ENCODE assay signal across 23 cellular contexts in genomic region chr7:66211429-66211828, GRCh38. TPM values are rescaled to one million over a fixed set of nuclear protein-coding genes. Genes with fewer than 3 reads are reported as not detected.
DNase-seq lines count a peak whose midpoint lies in the region; ATAC-seq and TF ChIP-seq lines count a peak whose summit lies in the region.
"Had no signal": no experiment of that assay in that cellular context is flagged by ENCODE, and none has a peak within 500 bp of the region (broad histone marks: within the 10 kb centered on the region; RNA-seq: fewer than 3 reads in every experiment).

No MANE protein-coding gene starts in this region.

- H3K9me3 Mint-ChIP-seq in activated naive CD4-positive, alpha-beta T cell treated with anti-CD3 and anti-CD28 coated beads, Interleukin-2, amount 50 U/mL, for 24 hours: no peaks in the 10 kb centered on the region
- H3K9me3 Mint-ChIP-seq in activated naive CD4-positive, alpha-beta T cell treated with anti-CD3 and anti-CD28 coated beads, Interleukin-2, amount 50 U/mL, for 72 hours: peaks cover 0 to 3% of the 10 kb centered on the region in 2 donors
- H3K9me3 Mint-ChIP-seq: activated naive CD8-positive, alpha-beta T cell treated with anti-CD3 and anti-CD28 coated beads, Interleukin-2, amount 10 ng/mL, durations not matched to agents 7 days and 5 days had no signal

- no peak overlapping the region for H3K4me3 Mint-ChIP-seq in activated naive CD4-positive, alpha-beta T cell treated with anti-CD3 and anti-CD28 coated beads, Interleukin-2, amount 50 U/mL, for 24 hours
- H3K4me3 Mint-ChIP-seq: activated naive CD8-positive, alpha-beta T cell treated with anti-CD3 and anti-CD28 coated beads, Interleukin-2, amount 10 ng/mL, durations not matched to agents 7 days and 5 days; CD4-positive, CD25-positive, alpha-beta regulatory T cell had no signal

- H3K4me3 ChIP-seq in ascending aorta (no peak overlapping the region), fibroblast of villous mesenchyme (ENCODE audit: low read depth, low read length) (peak overlapping the region; percentile 6), transverse colon (no peak overlapping the region)
- H3K4me3 ChIP-seq: cardiac muscle cell, heart left ventricle, lower lobe of right lung had no signal

- no peak for TF ChIP-seq EP300 in transverse colon (IDR thresholded peaks at IDR 0.05; ENCODE audit: low read depth)

- H3K27me3 ChIP-seq in ascending aorta: no peaks in the 10 kb centered on the region
- no peaks in the 10 kb centered on the region for H3K27me3 ChIP-seq in transverse colon
- H3K27me3 ChIP-seq: cardiac muscle cell, heart left ventricle had no signal

- H3K9me3 ChIP-seq in ascending aorta (no peaks in the 10 kb centered on the region), transverse colon (no peaks in the 10 kb centered on the region)
- H3K9me3 ChIP-seq: heart left ventricle, lower lobe of right lung had no signal

- TF ChIP-seq POLR2A in transverse colon (IDR thresholded peaks at IDR 0.05) (no peak), GM18505 (IDR thresholded peaks at IDR 0.05; ENCODE audit: borderline replicate concordance, extremely low read depth, insufficient read depth, insufficient read length) (no peak)

- H3K27ac ChIP-seq in ascending aorta (peak overlapping the region; percentile 27 to 34), transverse colon (peak overlapping the region; percentile 21 to 50 (median 46))
- H3K27ac ChIP-seq: cardiac muscle cell, lower lobe of right lung, parathyroid adenoma had no signal

- no peaks in the 10 kb centered on the region for H3K36me3 Mint-ChIP-seq in activated naive CD4-positive, alpha-beta T cell treated with anti-CD3 and anti-CD28 coated beads, Interleukin-2, amount 50 U/mL, for 24 hours
- H3K36me3 Mint-ChIP-seq in activated naive CD4-positive, alpha-beta T cell treated with anti-CD3 and anti-CD28 coated beads, Interleukin-2, amount 50 U/mL, for 72 hours: no peaks in the 10 kb centered on the region
- H3K36me3 Mint-ChIP-seq: CD4-positive, CD25-positive, alpha-beta regulatory T cell had no signal

- intact Hi-C loops in ascending aorta (cut with DNase I): loop anchor here (10.0 kb wide), 1 partner anchor 133 kb away; no protein-coding TSS in a partner anchor
- intact Hi-C loops in transverse colon (cut with DNase I; ENCODE audit: low total_unique reads): no loop called here

- TF ChIP-seq CTCF in ascending aorta (IDR thresholded peaks at IDR 0.05): no peak
- no peak for TF ChIP-seq CTCF in fibroblast of villous mesenchyme (IDR thresholded peaks at IDR 0.05; ENCODE audit: insufficient read depth, low read depth, low read length)
- TF ChIP-seq CTCF in transverse colon (IDR thresholded peaks at IDR 0.05): no peak

- H3K27me3 Mint-ChIP-seq in activated naive CD4-positive, alpha-beta T cell treated with anti-CD3 and anti-CD28 coated beads, Interleukin-2, amount 50 U/mL, for 24 hours: no peaks in the 10 kb centered on the region
- H3K27me3 Mint-ChIP-seq: activated naive CD8-positive, alpha-beta T cell treated with anti-CD3 and anti-CD28 coated beads, Interleukin-2, amount 10 ng/mL, durations not matched to agents 7 days and 5 days had no signal

- ATAC-seq in activated naive CD4-positive, alpha-beta T cell treated with anti-CD3 and anti-CD28 coated beads, Interleukin-2, amount 50 U/mL, for 72 hours: no peak
- no peak for ATAC-seq in HG03378 (IDR thresholded peaks at IDR 0.05; ENCODE audit: unreplicated experiment)
- no peak for ATAC-seq in GM18505 (IDR thresholded peaks at IDR 0.05; ENCODE audit: unreplicated experiment)
- ATAC-seq: HCT116; lower lobe of right lung; stimulated activated naive CD8-positive, alpha-beta T cell treated with anti-CD3 and anti-CD28 coated beads, Interleukin-15, Interleukin-2, amounts not matched to agents 100 U/mL and 50 U/mL, for 24 hours had no signal

- peaks cover 0 to 3% of the 10 kb centered on the region in 2 donors for H3K4me1 ChIP-seq in ascending aorta
- H3K4me1 ChIP-seq in transverse colon: no peaks in the 10 kb centered on the region
- H3K4me1 ChIP-seq: parathyroid adenoma had no signal

- in situ Hi-C loops in transverse colon (cut with MboI; ENCODE audit: low pct_ligation_motif_present in 1 of 4, low pct_unique_long_range_greater_than_20kb in 1 of 4, low sequenced_read_pairs in 3 of 4): no loop called here

- H3K4me1 Mint-ChIP-seq in activated naive CD4-positive, alpha-beta T cell treated with anti-CD3 and anti-CD28 coated beads, Interleukin-2, amount 50 U/mL, for 24 hours: peaks cover 40% of the 10 kb centered on the region

- whole genome bisulfite sequencing in transverse colon (ENCODE audit: low coverage in 1 of 2), 2 donors: 73% methylated on average over 5 of the region's 5 CpGs; no CpG with 5 or more reads in 1 of the 2 donors

- no peaks in the 10 kb centered on the region for H3K36me3 ChIP-seq in ascending aorta
- no peaks in the 10 kb centered on the region for H3K36me3 ChIP-seq in transverse colon
- H3K36me3 ChIP-seq: cardiac muscle cell, lower lobe of right lung had no signal

- peak overlapping the region; percentile 24 for H3K27ac Mint-ChIP-seq in activated naive CD4-positive, alpha-beta T cell treated with anti-CD3 and anti-CD28 coated beads, Interleukin-2, amount 50 U/mL, for 24 hours
- H3K27ac Mint-ChIP-seq in activated naive CD4-positive, alpha-beta T cell treated with anti-CD3 and anti-CD28 coated beads, Interleukin-2, amount 50 U/mL, for 72 hours: no peak overlapping the region
- H3K27ac Mint-ChIP-seq: activated naive CD8-positive, alpha-beta T cell treated with anti-CD3 and anti-CD28 coated beads, Interleukin-2, amount 10 ng/mL, durations not matched to agents 7 days and 5 days; CD4-positive, CD25-positive, alpha-beta regulatory T cell had no signal

- DNase-seq in activated naive CD4-positive, alpha-beta T cell treated with anti-CD3 and anti-CD28 coated beads, Interleukin-2, amount 50 U/mL, for 72 hours (ENCODE audit: low spot score in 2 of 2): no peak
- DNase-seq in ascending aorta (ENCODE audit: low spot score in 2 of 2) (no peak), fibroblast of villous mesenchyme (ENCODE audit: low read depth) (peak; percentile 91), transverse colon (no peak), DMS114 treated with DMSO at 0.1 percent for 48 hours (lab: John Stamatoyannopoulos, UW; ENCODE audit: unreplicated experiment) (no peak)
- DNase-seq: activated CD4-positive, alpha-beta T cell treated with anti-CD3 and anti-CD28 coated beads for 1 hour; activated naive CD8-positive, alpha-beta T cell treated with anti-CD3 and anti-CD28 coated beads, Interleukin-2, amount 10 ng/mL, durations not matched to agents 7 days and 5 days; CD4-positive, CD25-positive, alpha-beta regulatory T cell; DMS153; heart left ventricle; KG1; lower lobe of right lung; NCI-H1048; NCI-H2029 treated with DMSO at 0.1 percent for 48 hours; NK-92 treated with Interleukin-12 subunit alpha and Interleukin-12 subunit beta, amount 100 ng/mL, for 24 hours; stimulated activated CD4-positive, alpha-beta T cell treated with anti-CD3 and anti-CD28 coated beads, Interleukin-2, amount 100 ng/mL, for 24 hours; stimulated activated naive CD8-positive, alpha-beta T cell treated with anti-CD3 and anti-CD28 coated beads, Interleukin-15, Interleukin-2, amounts not matched to agents 100 U/mL and 50 U/mL, for 24 hours had no signal

RNA-seq across cellular contexts. Expression of gene TPST1, which starts 6.3 kb away (rescaled TPM):
- 1 to 10 TPM; 1.6 to 4.4 TPM for total RNA-seq in activated naive CD4-positive, alpha-beta T cell treated with anti-CD3 and anti-CD28 coated beads, Interleukin-2, amount 50 U/mL, for 72 hours
- total RNA-seq in ascending aorta: 21.9 TPM
- total RNA-seq in fibroblast of villous mesenchyme: 131 TPM in 2 replicates
- total RNA-seq in transverse colon: 10 to 100 TPM in 2 of 4 donors, 1 to 10 TPM in 2; 1.5 to 28.3 (median 9.7) TPM
